In the genomic region with DNA sequence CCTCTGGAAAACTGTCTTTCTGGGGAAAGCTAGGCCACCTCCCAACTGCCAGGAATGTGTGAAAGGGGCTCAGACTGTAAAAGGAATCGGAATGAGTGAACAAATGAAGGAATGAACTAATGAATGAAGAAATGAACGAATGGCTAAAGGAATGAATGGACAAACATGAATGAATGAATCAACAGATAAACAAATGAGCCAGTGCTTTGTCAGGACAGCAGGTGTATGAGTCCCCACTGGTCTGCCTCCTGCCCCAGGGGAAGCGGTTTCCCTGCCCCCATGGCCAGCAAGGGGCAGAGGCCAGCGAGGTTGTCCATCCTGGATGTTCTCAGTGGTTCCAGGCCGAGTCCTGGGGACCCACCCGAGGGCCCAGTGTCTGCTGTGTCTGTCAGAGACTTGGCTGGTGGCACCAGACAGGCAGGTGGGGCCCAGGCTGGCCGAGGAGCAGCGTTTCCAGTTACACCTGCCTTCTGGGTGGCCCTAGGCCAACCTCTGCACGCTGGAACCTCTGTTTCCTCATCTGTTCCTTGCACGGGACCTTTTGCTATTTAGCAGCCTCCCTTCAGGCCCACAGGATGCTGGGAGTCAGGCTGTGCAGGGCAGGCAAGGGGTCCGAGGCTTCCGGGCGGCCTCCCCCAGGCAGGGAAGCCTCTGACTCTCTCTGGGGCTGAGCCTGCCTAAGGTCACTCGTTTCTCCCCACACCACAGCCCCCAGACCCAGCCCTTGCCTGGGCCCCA, we compare ENCODE assay signal across 1 cellular context.
TF ChIP-seq lines count a peak whose summit lies in the region.

No MANE protein-coding gene starts in this region.

TF ChIP-seq in A549, 52 proteins besides CTCF, POLR2A, EP300 and RAD21:
- TF ChIP-seq ZSCAN20 (CRISPR knock-in tag; IDR thresholded peaks at IDR 0.05), result no peak
- TF ChIP-seq CEBPB (IDR thresholded peaks at IDR 0.05), result no peak
- TF ChIP-seq POLR2AphosphoS2 (conservative IDR thresholded peaks at IDR 0.05; ENCODE audit: low read length), result no peak
- no peak for TF ChIP-seq ZFP36 (IDR thresholded peaks at IDR 0.05; ENCODE audit: borderline replicate concordance, partially characterized antibody)
- TF ChIP-seq HDAC2 (IDR thresholded peaks at IDR 0.05), result no peak
- TF ChIP-seq ZNF302 (CRISPR knock-in tag; IDR thresholded peaks at IDR 0.05), result no peak
- TF ChIP-seq E2F6 (IDR thresholded peaks at IDR 0.05; ENCODE audit: borderline replicate concordance, low read depth), result no peak
- TF ChIP-seq KDM1A (IDR thresholded peaks at IDR 0.05; ENCODE audit: low read depth), result no peak
- TF ChIP-seq HOXB5 (CRISPR knock-in tag; IDR thresholded peaks at IDR 0.05), result no peak
- TF ChIP-seq CHD2 (IDR thresholded peaks at IDR 0.05; ENCODE audit: low read length, partially characterized antibody), result no peak
- TF ChIP-seq PHF8 (IDR thresholded peaks at IDR 0.05; ENCODE audit: borderline replicate concordance, low read depth), result no peak
- TF ChIP-seq RARB (CRISPR knock-in tag; IDR thresholded peaks at IDR 0.05), result no peak
- no peak for TF ChIP-seq HMGXB4 (CRISPR knock-in tag; IDR thresholded peaks at IDR 0.05; ENCODE audit: borderline replicate concordance)
- no peak for TF ChIP-seq HOXB13 (CRISPR knock-in tag; IDR thresholded peaks at IDR 0.05; ENCODE audit: low read depth)
- no peak for TF ChIP-seq REST (IDR thresholded peaks at IDR 0.05)
- no peak for TF ChIP-seq TP53 (CRISPR knock-in tag; IDR thresholded peaks at IDR 0.05)
- TF ChIP-seq MAX (IDR thresholded peaks at IDR 0.05), result no peak
TF ChIP-seq in A549: peak in this region for 0.
